1 cellular context compared by ENCODE assay signal in the genomic region with DNA sequence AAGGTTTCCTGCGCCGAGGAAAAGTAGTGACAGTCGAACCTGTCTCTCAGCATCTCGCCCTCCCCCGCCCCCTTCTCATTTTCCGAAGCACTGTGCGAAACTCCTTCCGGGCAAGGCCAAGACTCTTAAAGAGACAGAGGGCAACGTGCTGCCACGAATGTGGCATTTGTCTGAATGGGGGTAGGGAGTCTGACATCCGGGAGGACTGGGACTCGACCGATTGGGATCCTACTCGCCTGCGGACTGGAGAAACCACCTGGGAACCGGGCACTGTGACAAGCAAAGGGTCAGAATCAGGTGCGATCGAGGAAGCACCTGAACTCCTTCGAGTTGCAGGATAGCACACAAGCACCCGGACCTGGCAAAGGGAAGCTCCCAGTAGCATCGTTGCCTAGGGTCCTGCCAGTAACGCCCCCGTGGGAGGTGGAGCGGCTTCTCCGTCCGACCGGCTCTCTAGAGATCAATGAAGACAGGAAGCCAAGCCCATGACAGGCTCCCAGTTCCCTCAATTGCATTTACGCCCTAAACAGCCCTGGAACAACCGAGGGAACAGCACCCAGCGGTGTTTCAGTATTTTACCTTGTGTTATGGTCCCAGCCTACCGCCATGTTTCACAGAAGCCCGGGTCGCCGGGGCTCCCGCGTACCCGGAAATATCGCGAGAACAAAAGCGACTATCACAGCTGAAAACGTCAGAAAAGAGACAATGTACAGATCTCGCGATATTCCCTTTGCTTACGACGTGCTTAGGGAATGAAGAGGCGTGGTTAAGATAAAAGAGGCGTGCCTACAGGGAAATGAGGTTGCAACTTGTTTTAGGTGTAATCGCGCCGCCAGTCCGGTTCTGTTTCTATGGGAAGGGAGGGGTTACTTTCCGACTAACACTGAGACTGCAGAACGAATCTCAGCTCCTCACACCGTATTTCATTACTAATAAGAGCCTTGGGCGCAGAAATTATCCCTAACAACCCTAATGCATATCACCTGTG.
TF ChIP-seq lines count a peak whose summit lies in the region.

A gene with protein sequence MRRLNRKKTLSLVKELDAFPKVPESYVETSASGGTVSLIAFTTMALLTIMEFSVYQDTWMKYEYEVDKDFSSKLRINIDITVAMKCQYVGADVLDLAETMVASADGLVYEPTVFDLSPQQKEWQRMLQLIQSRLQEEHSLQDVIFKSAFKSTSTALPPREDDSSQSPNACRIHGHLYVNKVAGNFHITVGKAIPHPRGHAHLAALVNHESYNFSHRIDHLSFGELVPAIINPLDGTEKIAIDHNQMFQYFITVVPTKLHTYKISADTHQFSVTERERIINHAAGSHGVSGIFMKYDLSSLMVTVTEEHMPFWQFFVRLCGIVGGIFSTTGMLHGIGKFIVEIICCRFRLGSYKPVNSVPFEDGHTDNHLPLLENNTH (minus strand): TSS at position 637 of the 988 bp plus-strand sequence. CDS start 9,539 bp downstream, outside the sequence.

TF ChIP-seq in HepG2, 621 proteins besides CTCF, POLR2A, EP300 and RAD21 (continued from another document):
- TF ChIP-seq, protein P1, sequence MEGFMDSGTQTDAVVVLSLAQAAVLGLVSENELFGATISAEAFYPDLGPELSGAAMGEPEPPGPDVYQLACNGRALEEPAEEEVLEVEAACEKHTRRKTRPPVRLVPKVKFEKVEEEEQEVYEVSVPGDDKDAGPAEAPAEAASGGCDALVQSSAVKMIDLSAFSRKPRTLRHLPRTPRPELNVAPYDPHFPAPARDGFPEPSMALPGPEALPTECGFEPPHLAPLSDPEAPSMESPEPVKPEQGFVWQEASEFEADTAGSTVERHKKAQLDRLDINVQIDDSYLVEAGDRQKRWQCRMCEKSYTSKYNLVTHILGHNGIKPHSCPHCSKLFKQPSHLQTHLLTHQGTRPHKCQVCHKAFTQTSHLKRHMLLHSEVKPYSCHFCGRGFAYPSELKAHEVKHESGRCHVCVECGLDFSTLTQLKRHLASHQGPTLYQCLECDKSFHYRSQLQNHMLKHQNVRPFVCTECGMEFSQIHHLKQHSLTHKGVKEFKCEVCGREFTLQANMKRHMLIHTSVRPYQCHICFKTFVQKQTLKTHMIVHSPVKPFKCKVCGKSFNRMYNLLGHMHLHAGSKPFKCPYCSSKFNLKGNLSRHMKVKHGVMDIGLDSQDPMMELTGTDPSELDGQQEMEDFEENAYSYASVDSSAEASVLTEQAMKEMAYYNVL (CRISPR knock-in tag; IDR thresholded peaks at IDR 0.05; ENCODE audit: borderline replicate concordance): no peak
- TF ChIP-seq GABPA (IDR thresholded peaks at IDR 0.05; ENCODE audit: low read depth, low read length): no peak
- peak; percentile 37; the same call in 1 of the 2 replicates for TF ChIP-seq GABPA (CRISPR knock-in tag; IDR thresholded peaks at IDR 0.05; ENCODE audit: low read depth)
- TF ChIP-seq CREB1 (IDR thresholded peaks at IDR 0.05): peak; percentile 86
- peak; percentile 97 for TF ChIP-seq CREB1 (CRISPR knock-in tag; IDR thresholded peaks at IDR 0.05)
- TF ChIP-seq, protein P2, sequence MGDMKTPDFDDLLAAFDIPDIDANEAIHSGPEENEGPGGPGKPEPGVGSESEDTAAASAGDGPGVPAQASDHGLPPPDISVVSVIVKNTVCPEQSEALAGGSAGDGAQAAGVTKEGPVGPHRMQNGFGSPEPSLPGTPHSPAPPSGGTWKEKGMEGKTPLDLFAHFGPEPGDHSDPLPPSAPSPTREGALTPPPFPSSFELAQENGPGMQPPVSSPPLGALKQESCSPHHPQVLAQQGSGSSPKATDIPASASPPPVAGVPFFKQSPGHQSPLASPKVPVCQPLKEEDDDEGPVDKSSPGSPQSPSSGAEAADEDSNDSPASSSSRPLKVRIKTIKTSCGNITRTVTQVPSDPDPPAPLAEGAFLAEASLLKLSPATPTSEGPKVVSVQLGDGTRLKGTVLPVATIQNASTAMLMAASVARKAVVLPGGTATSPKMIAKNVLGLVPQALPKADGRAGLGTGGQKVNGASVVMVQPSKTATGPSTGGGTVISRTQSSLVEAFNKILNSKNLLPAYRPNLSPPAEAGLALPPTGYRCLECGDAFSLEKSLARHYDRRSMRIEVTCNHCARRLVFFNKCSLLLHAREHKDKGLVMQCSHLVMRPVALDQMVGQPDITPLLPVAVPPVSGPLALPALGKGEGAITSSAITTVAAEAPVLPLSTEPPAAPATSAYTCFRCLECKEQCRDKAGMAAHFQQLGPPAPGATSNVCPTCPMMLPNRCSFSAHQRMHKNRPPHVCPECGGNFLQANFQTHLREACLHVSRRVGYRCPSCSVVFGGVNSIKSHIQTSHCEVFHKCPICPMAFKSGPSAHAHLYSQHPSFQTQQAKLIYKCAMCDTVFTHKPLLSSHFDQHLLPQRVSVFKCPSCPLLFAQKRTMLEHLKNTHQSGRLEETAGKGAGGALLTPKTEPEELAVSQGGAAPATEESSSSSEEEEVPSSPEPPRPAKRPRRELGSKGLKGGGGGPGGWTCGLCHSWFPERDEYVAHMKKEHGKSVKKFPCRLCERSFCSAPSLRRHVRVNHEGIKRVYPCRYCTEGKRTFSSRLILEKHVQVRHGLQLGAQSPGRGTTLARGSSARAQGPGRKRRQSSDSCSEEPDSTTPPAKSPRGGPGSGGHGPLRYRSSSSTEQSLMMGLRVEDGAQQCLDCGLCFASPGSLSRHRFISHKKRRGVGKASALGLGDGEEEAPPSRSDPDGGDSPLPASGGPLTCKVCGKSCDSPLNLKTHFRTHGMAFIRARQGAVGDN (CRISPR knock-in tag; IDR thresholded peaks at IDR 0.05): peak; percentile 63
- no peak for TF ChIP-seq ZNF841 (CRISPR knock-in tag; IDR thresholded peaks at IDR 0.05; ENCODE audit: borderline replicate concordance)
- TF ChIP-seq, protein P3, sequence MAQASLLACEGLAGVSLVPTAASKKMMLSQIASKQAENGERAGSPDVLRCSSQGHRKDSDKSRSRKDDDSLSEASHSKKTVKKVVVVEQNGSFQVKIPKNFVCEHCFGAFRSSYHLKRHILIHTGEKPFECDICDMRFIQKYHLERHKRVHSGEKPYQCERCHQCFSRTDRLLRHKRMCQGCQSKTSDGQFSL (CRISPR knock-in tag; IDR thresholded peaks at IDR 0.05): no peak
- no peak for TF ChIP-seq NCOA5 (CRISPR knock-in tag; IDR thresholded peaks at IDR 0.05)
- no peak for TF ChIP-seq ZNF563 (CRISPR knock-in tag; IDR thresholded peaks at IDR 0.05)
- TF ChIP-seq SIN3B (IDR thresholded peaks at IDR 0.05; ENCODE audit: low read length): peak; percentile 96
- no peak for TF ChIP-seq ZNF432 (CRISPR knock-in tag; IDR thresholded peaks at IDR 0.05; ENCODE audit: borderline replicate concordance)
- TF ChIP-seq, protein P4, sequence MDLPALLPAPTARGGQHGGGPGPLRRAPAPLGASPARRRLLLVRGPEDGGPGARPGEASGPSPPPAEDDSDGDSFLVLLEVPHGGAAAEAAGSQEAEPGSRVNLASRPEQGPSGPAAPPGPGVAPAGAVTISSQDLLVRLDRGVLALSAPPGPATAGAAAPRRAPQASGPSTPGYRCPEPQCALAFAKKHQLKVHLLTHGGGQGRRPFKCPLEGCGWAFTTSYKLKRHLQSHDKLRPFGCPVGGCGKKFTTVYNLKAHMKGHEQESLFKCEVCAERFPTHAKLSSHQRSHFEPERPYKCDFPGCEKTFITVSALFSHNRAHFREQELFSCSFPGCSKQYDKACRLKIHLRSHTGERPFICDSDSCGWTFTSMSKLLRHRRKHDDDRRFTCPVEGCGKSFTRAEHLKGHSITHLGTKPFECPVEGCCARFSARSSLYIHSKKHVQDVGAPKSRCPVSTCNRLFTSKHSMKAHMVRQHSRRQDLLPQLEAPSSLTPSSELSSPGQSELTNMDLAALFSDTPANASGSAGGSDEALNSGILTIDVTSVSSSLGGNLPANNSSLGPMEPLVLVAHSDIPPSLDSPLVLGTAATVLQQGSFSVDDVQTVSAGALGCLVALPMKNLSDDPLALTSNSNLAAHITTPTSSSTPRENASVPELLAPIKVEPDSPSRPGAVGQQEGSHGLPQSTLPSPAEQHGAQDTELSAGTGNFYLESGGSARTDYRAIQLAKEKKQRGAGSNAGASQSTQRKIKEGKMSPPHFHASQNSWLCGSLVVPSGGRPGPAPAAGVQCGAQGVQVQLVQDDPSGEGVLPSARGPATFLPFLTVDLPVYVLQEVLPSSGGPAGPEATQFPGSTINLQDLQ (CRISPR knock-in tag; IDR thresholded peaks at IDR 0.05): no peak
- no peak for TF ChIP-seq ZFP36L2 (CRISPR knock-in tag; IDR thresholded peaks at IDR 0.05)
- no peak for TF ChIP-seq ZFAT (CRISPR knock-in tag; conservative IDR thresholded peaks at IDR 0.05)
- TF ChIP-seq ZNF776 (CRISPR knock-in tag; IDR thresholded peaks at IDR 0.05): 0 out of 2 replicates have a peak, but pooled peaks have one; percentile 55
- TF ChIP-seq NAIF1 (CRISPR knock-in tag; IDR thresholded peaks at IDR 0.05; ENCODE audit: borderline replicate concordance): 0 out of 2 replicates have a peak, but pooled peaks have one; percentile 52
- TF ChIP-seq ZFYVE20 (CRISPR knock-in tag; IDR thresholded peaks at IDR 0.05; ENCODE audit: borderline replicate concordance, low read depth): no peak
- TF ChIP-seq, protein P5, sequence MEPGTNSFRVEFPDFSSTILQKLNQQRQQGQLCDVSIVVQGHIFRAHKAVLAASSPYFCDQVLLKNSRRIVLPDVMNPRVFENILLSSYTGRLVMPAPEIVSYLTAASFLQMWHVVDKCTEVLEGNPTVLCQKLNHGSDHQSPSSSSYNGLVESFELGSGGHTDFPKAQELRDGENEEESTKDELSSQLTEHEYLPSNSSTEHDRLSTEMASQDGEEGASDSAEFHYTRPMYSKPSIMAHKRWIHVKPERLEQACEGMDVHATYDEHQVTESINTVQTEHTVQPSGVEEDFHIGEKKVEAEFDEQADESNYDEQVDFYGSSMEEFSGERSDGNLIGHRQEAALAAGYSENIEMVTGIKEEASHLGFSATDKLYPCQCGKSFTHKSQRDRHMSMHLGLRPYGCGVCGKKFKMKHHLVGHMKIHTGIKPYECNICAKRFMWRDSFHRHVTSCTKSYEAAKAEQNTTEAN (CRISPR knock-in tag; conservative IDR thresholded peaks at IDR 0.05): 0 out of 2 replicates have a peak, but pooled peaks have one; percentile 13
- no peak for TF ChIP-seq ERF (CRISPR knock-in tag; IDR thresholded peaks at IDR 0.05)
- TF ChIP-seq ZNF143 (CRISPR knock-in tag; IDR thresholded peaks at IDR 0.05): no peak
